26 cellular contexts compared by ENCODE assay signal in the genomic region with DNA sequence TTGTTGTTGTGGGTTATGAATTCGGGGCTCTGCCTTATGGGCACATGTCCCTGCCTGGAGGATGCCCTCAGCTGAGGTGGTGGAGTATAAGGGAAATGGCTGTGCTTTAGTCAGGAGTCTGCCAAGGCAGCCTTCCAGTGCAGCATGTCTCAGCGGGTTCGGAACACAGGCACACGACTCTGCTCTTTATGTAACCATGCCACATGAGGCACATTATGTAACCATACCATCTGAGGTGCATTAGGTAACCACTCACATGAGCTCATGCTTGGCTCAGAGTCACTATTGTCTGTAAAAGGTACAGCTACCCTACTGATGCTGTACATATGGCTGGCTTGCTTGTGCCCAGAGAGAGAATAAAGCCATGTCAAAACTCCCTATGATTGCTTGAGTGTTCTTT.
A peak's percentile ranks its signal among the peaks of the same experiment; 100 is the strongest.
DNase-seq lines count a peak whose midpoint lies in the region; ATAC-seq and TF ChIP-seq lines count a peak whose summit lies in the region.
"Had no signal": no experiment of that assay in that cellular context is flagged by ENCODE, and none has a peak within 500 bp of the region (broad histone marks: within the 10 kb centered on the region; RNA-seq: fewer than 3 reads in every experiment).

No MANE protein-coding gene starts in this region.

- no peaks in the 10 kb centered on the region for H3K27me3 ChIP-seq in CD4-positive, alpha-beta memory T cell (ENCODE audit: insufficient read depth, low read length)
- H3K27me3 ChIP-seq: cardiac muscle cell, heart right ventricle, transverse colon had no signal

- CTCF ChIA-PET in HEK293 (lab: Yijun Ruan, JAX) = no interaction called here
- CTCF ChIA-PET in CD4-positive, alpha-beta memory T cell (lab: Charles Lee; ENCODE audit: partially characterized antibody) = no interaction called here

- H3K4me1 ChIP-seq in HEK293 (ENCODE audit: control insufficient read depth, insufficient read depth, low read length) = no peaks in the 10 kb centered on the region
- H3K4me1 ChIP-seq in CD4-positive, alpha-beta memory T cell (ENCODE audit: insufficient read depth, low read length) = no peaks in the 10 kb centered on the region
- H3K4me1 ChIP-seq: heart right ventricle, transverse colon had no signal

- no peaks in the 10 kb centered on the region for H3K27me3 Mint-ChIP-seq in CD4-positive, alpha-beta memory T cell
- H3K27me3 Mint-ChIP-seq: activated CD4-positive, alpha-beta T cell treated with anti-CD3 and anti-CD28 coated beads, Interleukin-2, amount 10 ng/mL, durations not matched to agents 7 days and 5 days; activated CD8-positive, alpha-beta memory T cell treated with anti-CD3 and anti-CD28 coated beads, Interleukin-2, amount 10 ng/mL, durations not matched to agents 7 days and 5 days; CD4-positive, CD25-positive, alpha-beta regulatory T cell; naive B cell had no signal

- H3K36me3 ChIP-seq in HEK293 (ENCODE audit: control insufficient read depth in 2 of 2, insufficient read depth in 1 of 2, low read length in 2 of 2) = no peaks in the 10 kb centered on the region
- no peaks in the 10 kb centered on the region for H3K36me3 ChIP-seq in CD4-positive, alpha-beta memory T cell (ENCODE audit: insufficient read depth, low read length)
- H3K36me3 ChIP-seq: cardiac muscle cell, heart right ventricle, transverse colon had no signal

- TF ChIP-seq CTCF in HEK293 (tag by site-specific recombination; IDR thresholded peaks at IDR 0.05) (no peak), fibroblast of pulmonary artery (IDR thresholded peaks at IDR 0.05; ENCODE audit: low read length, missing control alignments) (no peak)

- no peaks in the 10 kb centered on the region for H3K9me3 ChIP-seq in HEK293 (ENCODE audit: control insufficient read depth, insufficient read depth, low read depth, low read length)
- no peaks in the 10 kb centered on the region for H3K9me3 ChIP-seq in CD4-positive, alpha-beta memory T cell (ENCODE audit: control insufficient read depth in 1 of 2, low read length in 2 of 2)
- H3K9me3 ChIP-seq: transverse colon had no signal

- DNase-seq in COR-L47 (lab: John Stamatoyannopoulos, UW) = peak; percentile 23
- peak; percentile 5 for DNase-seq in amniotic epithelial cell (ENCODE audit: low read depth)
- peak; percentile 1 for DNase-seq in fibroblast of pulmonary artery (ENCODE audit: low read depth)
- no peak for DNase-seq in T-helper 1 cell
- no peak for DNase-seq in NCI-H1092 treated with DMSO at 0.1 percent for 48 hours (lab: John Stamatoyannopoulos, UW)
- DNase-seq in CD4-positive, alpha-beta memory T cell = no peak
- DNase-seq: activated CD4-positive, alpha-beta T cell treated with anti-CD3 and anti-CD28 coated beads, Interleukin-2, amount 10 ng/mL, durations not matched to agents 7 days and 5 days; activated CD8-positive, alpha-beta memory T cell treated with anti-CD3 and anti-CD28 coated beads, Interleukin-2, amount 10 ng/mL, durations not matched to agents 7 days and 5 days; activated naive CD4-positive, alpha-beta T cell treated with anti-CD3 and anti-CD28 coated beads for 36 hours; activated T-cell treated with anti-CD3 and anti-CD28 coated beads, Interleukin-2, amount 50 U/mL, for 72 hours; amniotic stem cell; CD4-positive, CD25-positive, alpha-beta regulatory T cell; DMS153; foreskin fibroblast; GOT3; heart right ventricle; naive B cell; occipital lobe; stimulated activated CD8-positive, alpha-beta memory T cell treated with anti-CD3 and anti-CD28 coated beads, Interleukin-4, amount 100 ng/mL, for 48 hours; transverse colon had no signal

- H3K27ac Mint-ChIP-seq in CD4-positive, alpha-beta memory T cell = no peak overlapping the region
- H3K27ac Mint-ChIP-seq: activated CD4-positive, alpha-beta T cell treated with anti-CD3 and anti-CD28 coated beads, Interleukin-2, amount 10 ng/mL, durations not matched to agents 7 days and 5 days; activated CD8-positive, alpha-beta memory T cell treated with anti-CD3 and anti-CD28 coated beads, Interleukin-2, amount 10 ng/mL, durations not matched to agents 7 days and 5 days; activated naive CD4-positive, alpha-beta T cell treated with anti-CD3 and anti-CD28 coated beads for 36 hours; activated T-cell treated with anti-CD3 and anti-CD28 coated beads, Interleukin-2, amount 50 U/mL, for 72 hours; CD4-positive, CD25-positive, alpha-beta regulatory T cell; naive B cell; T-helper 2 cell treated with Interferon-gamma antibody and Interleukin-4, amounts not matched to agents 5 μg/mL and 100 μg/mL, for 36 hours had no signal

- ATAC-seq in SK-N-SH treated with all-trans-retinoic acid at 6 μM for 48 hours = no peak
- ATAC-seq: activated CD8-positive, alpha-beta memory T cell treated with anti-CD3 and anti-CD28 coated beads, Interleukin-2, amount 10 ng/mL, durations not matched to agents 7 days and 5 days; activated T-cell treated with anti-CD3 and anti-CD28 coated beads, Interleukin-2, amount 50 U/mL, for 72 hours had no signal

- POLR2A ChIA-PET in HEK293 (lab: Yijun Ruan, JAX) = no interaction called here
- POLR2A ChIA-PET in CD4-positive, alpha-beta memory T cell (lab: Charles Lee; ENCODE audit: partially characterized antibody) = no interaction called here

- no peaks in the 10 kb centered on the region for H3K4me1 Mint-ChIP-seq in CD4-positive, alpha-beta memory T cell
- H3K4me1 Mint-ChIP-seq: activated CD4-positive, alpha-beta T cell treated with anti-CD3 and anti-CD28 coated beads, Interleukin-2, amount 10 ng/mL, durations not matched to agents 7 days and 5 days; activated CD8-positive, alpha-beta memory T cell treated with anti-CD3 and anti-CD28 coated beads, Interleukin-2, amount 10 ng/mL, durations not matched to agents 7 days and 5 days; CD4-positive, CD25-positive, alpha-beta regulatory T cell; naive B cell had no signal

- no peak overlapping the region for H3K27ac ChIP-seq in HEK293 (ENCODE audit: extremely low read depth, low read depth, low read length)
- H3K27ac ChIP-seq in CD4-positive, alpha-beta memory T cell (ENCODE audit: low read depth, low read length) = no peak overlapping the region
- H3K27ac ChIP-seq: cardiac muscle cell, heart right ventricle, KMS-11, transverse colon, VCaP had no signal

- H3K9me3 Mint-ChIP-seq in CD4-positive, alpha-beta memory T cell = peaks cover 0 to 16% (median 2%) of the 10 kb centered on the region in 8 donors
- H3K9me3 Mint-ChIP-seq: activated CD4-positive, alpha-beta T cell treated with anti-CD3 and anti-CD28 coated beads, Interleukin-2, amount 10 ng/mL, durations not matched to agents 7 days and 5 days; activated naive CD4-positive, alpha-beta T cell treated with anti-CD3 and anti-CD28 coated beads for 36 hours; activated T-cell treated with anti-CD3 and anti-CD28 coated beads, Interleukin-2, amount 50 U/mL, for 72 hours; T-helper 2 cell treated with Interferon-gamma antibody and Interleukin-4, amounts not matched to agents 5 μg/mL and 100 μg/mL, for 36 hours had no signal

- no peaks in the 10 kb centered on the region for H3K36me3 Mint-ChIP-seq in CD4-positive, alpha-beta memory T cell
- H3K36me3 Mint-ChIP-seq: activated CD8-positive, alpha-beta memory T cell treated with anti-CD3 and anti-CD28 coated beads, Interleukin-2, amount 10 ng/mL, durations not matched to agents 7 days and 5 days; CD4-positive, CD25-positive, alpha-beta regulatory T cell; naive B cell had no signal

- H3K4me3 Mint-ChIP-seq in CD4-positive, alpha-beta memory T cell = no peak overlapping the region
- H3K4me3 Mint-ChIP-seq: activated CD4-positive, alpha-beta T cell treated with anti-CD3 and anti-CD28 coated beads, Interleukin-2, amount 10 ng/mL, durations not matched to agents 7 days and 5 days; activated CD8-positive, alpha-beta memory T cell treated with anti-CD3 and anti-CD28 coated beads, Interleukin-2, amount 10 ng/mL, durations not matched to agents 7 days and 5 days; activated naive CD4-positive, alpha-beta T cell treated with anti-CD3 and anti-CD28 coated beads for 36 hours; activated T-cell treated with anti-CD3 and anti-CD28 coated beads, Interleukin-2, amount 50 U/mL, for 72 hours; CD4-positive, CD25-positive, alpha-beta regulatory T cell; naive B cell; T-helper 2 cell treated with Interferon-gamma antibody and Interleukin-4, amounts not matched to agents 5 μg/mL and 100 μg/mL, for 36 hours had no signal

- no peak overlapping the region for H3K4me3 ChIP-seq in HEK293 (ENCODE audit: low read depth, low read length)
- H3K4me3 ChIP-seq in fibroblast of pulmonary artery (replicated peaks; ENCODE audit: low read depth, low read length) = no peak overlapping the region
- no peak overlapping the region for H3K4me3 ChIP-seq in CD4-positive, alpha-beta memory T cell (ENCODE audit: low read length in 2 of 2)
- H3K4me3 ChIP-seq: cardiac muscle cell, heart right ventricle, transverse colon had no signal

- intact Hi-C loops in CD4-positive, alpha-beta memory T cell (cut with micrococcal nuclease) = no loop called here

TF ChIP-seq in HEK293, 187 proteins besides CTCF, POLR2A, EP300 and RAD21 (continues in another document):
- 0 out of 2 replicates have a peak, but pooled peaks have one; percentile 31 for TF ChIP-seq ZNF335 (tag by site-specific recombination; conservative IDR thresholded peaks at IDR 0.05)
- TF ChIP-seq ZNF23 (tag by site-specific recombination; IDR thresholded peaks at IDR 0.05; ENCODE audit: borderline replicate concordance) = no peak

TF ChIP-seq in SK-N-SH treated with all-trans-retinoic acid at 6 μM for 48 hours, 23 proteins besides CTCF, POLR2A, EP300 and RAD21 (continues in another document):
- TF ChIP-seq ZC3H10 (CRISPR knock-in tag; IDR thresholded peaks at IDR 0.05) (no peak), TOX (CRISPR knock-in tag; IDR thresholded peaks at IDR 0.05; ENCODE audit: borderline replicate concordance) (no peak), CSDC2 (CRISPR knock-in tag; IDR thresholded peaks at IDR 0.05) (no peak), ZNF70 (CRISPR knock-in tag; IDR thresholded peaks at IDR 0.05) (no peak), GLIS3 (CRISPR knock-in tag; IDR thresholded peaks at IDR 0.05) (no peak), ESRRG (CRISPR knock-in tag; IDR thresholded peaks at IDR 0.05) (no peak)
- TF ChIP-seq, protein P1, sequence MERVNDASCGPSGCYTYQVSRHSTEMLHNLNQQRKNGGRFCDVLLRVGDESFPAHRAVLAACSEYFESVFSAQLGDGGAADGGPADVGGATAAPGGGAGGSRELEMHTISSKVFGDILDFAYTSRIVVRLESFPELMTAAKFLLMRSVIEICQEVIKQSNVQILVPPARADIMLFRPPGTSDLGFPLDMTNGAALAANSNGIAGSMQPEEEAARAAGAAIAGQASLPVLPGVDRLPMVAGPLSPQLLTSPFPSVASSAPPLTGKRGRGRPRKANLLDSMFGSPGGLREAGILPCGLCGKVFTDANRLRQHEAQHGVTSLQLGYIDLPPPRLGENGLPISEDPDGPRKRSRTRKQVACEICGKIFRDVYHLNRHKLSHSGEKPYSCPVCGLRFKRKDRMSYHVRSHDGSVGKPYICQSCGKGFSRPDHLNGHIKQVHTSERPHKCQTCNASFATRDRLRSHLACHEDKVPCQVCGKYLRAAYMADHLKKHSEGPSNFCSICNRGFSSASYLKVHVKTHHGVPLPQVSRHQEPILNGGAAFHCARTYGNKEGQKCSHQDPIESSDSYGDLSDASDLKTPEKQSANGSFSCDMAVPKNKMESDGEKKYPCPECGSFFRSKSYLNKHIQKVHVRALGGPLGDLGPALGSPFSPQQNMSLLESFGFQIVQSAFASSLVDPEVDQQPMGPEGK (CRISPR knock-in tag; IDR thresholded peaks at IDR 0.05; ENCODE audit: borderline replicate concordance) = no peak

Comparison
In these comparisons a context has a peak if more than half of its experiments do, and no peak if none do; other contexts are left out.
1. DNase-seq: peak in COR-L47 (single experiment), amniotic epithelial cell (single experiment) and fibroblast of pulmonary artery (single experiment); none in T-helper 1 cell (0 of 5), NCI-H1092 treated with DMSO at 0.1 percent for 48 hours (single experiment) and CD4-positive, alpha-beta memory T cell (0 of 5).